Comparison of ENCODE assay signal across 10 cellular contexts in genomic region chr2:63104482-63104881, GRCh38. TPM values are rescaled to one million over a fixed set of nuclear protein-coding genes. Genes with fewer than 3 reads are reported as not detected.
"Had no signal": no experiment of that assay in that cellular context is flagged by ENCODE, and none has a peak within 500 bp of the region (broad histone marks: within the 10 kb centered on the region; RNA-seq: fewer than 3 reads in every experiment).

No MANE protein-coding gene starts in this region.

- H3K4me2 ChIP-seq: GM23338 had no signal

- H3K4me3 Mint-ChIP-seq: GM23338, H9 had no signal

- ATAC-seq: GM23338, K562 had no signal

- DNase-seq: H9, HCEC 1CT, IMR-90, Kasumi-1, KG1 had no signal

- H3K27ac Mint-ChIP-seq: GM23338, H9 had no signal

- H2AFZ ChIP-seq: GM23338 had no signal

- H3K27ac ChIP-seq: HL-60 had no signal

- H3K4me1 Mint-ChIP-seq: GM23338 had no signal

- H3K4me3 ChIP-seq: GM23338, K562 had no signal

- FAIRE-seq: H1, H54, K562 had no signal

RNA-seq across cellular contexts. Expression of gene OTX1, which starts 53.9 kb away (rescaled TPM):
- total RNA-seq: IMR-90 had no signal
